8 cellular contexts compared by ENCODE assay signal in the genomic region with DNA sequence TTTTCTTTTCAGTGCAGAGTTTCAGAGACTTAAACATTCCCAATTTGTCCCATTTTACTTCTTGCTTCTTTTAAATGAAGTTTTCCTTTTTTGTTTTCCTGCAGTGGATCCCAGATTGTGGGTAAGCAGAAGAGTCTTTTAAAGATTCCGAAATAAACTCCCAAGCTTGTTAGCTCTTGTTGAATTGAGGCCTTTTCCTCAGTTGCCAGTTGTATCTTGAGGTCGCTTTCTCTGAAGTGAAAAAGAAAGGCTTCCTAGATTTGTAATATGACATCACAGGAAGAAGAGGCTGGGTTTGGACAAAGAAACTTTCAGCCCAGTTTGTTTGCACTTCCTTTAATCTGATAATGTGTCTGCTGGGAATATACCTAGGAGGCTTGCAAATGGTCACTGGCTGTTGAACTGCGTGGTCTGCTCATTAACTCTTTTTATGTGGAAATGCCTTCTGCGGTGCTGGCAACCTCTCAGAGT. TPM values are rescaled to one million over a fixed set of nuclear protein-coding genes. Genes with fewer than 3 reads are reported as not detected.
DNase-seq lines count a peak whose midpoint lies in the region; ATAC-seq and TF ChIP-seq lines count a peak whose summit lies in the region.

A gene with protein sequence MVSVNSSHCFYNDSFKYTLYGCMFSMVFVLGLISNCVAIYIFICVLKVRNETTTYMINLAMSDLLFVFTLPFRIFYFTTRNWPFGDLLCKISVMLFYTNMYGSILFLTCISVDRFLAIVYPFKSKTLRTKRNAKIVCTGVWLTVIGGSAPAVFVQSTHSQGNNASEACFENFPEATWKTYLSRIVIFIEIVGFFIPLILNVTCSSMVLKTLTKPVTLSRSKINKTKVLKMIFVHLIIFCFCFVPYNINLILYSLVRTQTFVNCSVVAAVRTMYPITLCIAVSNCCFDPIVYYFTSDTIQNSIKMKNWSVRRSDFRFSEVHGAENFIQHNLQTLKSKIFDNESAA (minus strand): TSS at position 233 of the 471 bp plus-strand sequence. CDS start 690 bp downstream, outside the sequence.

- peak within 1 kb of the TSS; percentile 92 for H3K4me3 Mint-ChIP-seq in activated CD4-positive, alpha-beta T cell treated with anti-CD3 and anti-CD28 coated beads, Interleukin-2, amount 10 ng/mL, durations not matched to agents 7 days and 5 days
- peak within 1 kb of the TSS; percentile 96 for H3K4me3 Mint-ChIP-seq in activated T-helper 1 cell treated with anti-CD3 and anti-CD28 coated beads, Interleukin-12 subunit alpha, Interleukin-12 subunit beta, Interleukin-2, Interleukin-4 antibody, amounts not matched to agents 30 ng/mL and 10 ng/mL and 1 ng/mL, durations not matched to agents 14 hours and 24 hours and 36 hours

- intact Hi-C loops in activated T-helper 1 cell treated with anti-CD3 and anti-CD28 coated beads, Interleukin-12 subunit alpha, Interleukin-12 subunit beta, Interleukin-2, Interleukin-4 antibody, amounts not matched to agents 30 ng/mL and 10 ng/mL and 1 ng/mL, durations not matched to agents 14 hours and 24 hours and 36 hours (cut with micrococcal nuclease), result no loop called here
- intact Hi-C loops in Right ventricle myocardium superior (cut with DNase I), result no loop called here

- H3K36me3 Mint-ChIP-seq in activated CD4-positive, alpha-beta T cell treated with anti-CD3 and anti-CD28 coated beads, Interleukin-2, amount 10 ng/mL, durations not matched to agents 7 days and 5 days (ENCODE audit: low read depth), result peaks cover 67% of the 10 kb centered on the region
- H3K36me3 Mint-ChIP-seq in activated T-helper 1 cell treated with anti-CD3 and anti-CD28 coated beads, Interleukin-12 subunit alpha, Interleukin-12 subunit beta, Interleukin-2, Interleukin-4 antibody, amounts not matched to agents 30 ng/mL and 10 ng/mL and 1 ng/mL, durations not matched to agents 14 hours and 24 hours and 36 hours (ENCODE audit: low read depth), result peaks cover 17% of the 10 kb centered on the region

- DNase-seq in activated CD4-positive, alpha-beta T cell treated with anti-CD3 and anti-CD28 coated beads, Interleukin-2, amount 10 ng/mL, durations not matched to agents 7 days and 5 days, result no peak
- no peak for DNase-seq in activated CD4-positive, alpha-beta T cell treated with anti-CD3 and anti-CD28 coated beads, Interleukin-2, amount 50 U/mL, for 1 hour
- DNase-seq in activated T-helper 1 cell treated with anti-CD3 and anti-CD28 coated beads, Interleukin-12 subunit alpha, Interleukin-12 subunit beta, Interleukin-2, Interleukin-4 antibody, amounts not matched to agents 30 ng/mL and 10 ng/mL and 1 ng/mL, durations not matched to agents 14 hours and 24 hours and 36 hours (ENCODE audit: low spot score), result peak; percentile 6
- no peak for DNase-seq in Right ventricle myocardium superior
- no peak for DNase-seq in omental fat pad (ENCODE audit: low spot score)
- DNase-seq in effector CD4-positive, alpha-beta T cell, result no peak
- DNase-seq in NCI-H2029 treated with DMSO at 0.1 percent for 48 hours (lab: John Stamatoyannopoulos, UW), result no peak
- no peak for DNase-seq in NCI-H2196 treated with DMSO at 0.1 percent for 48 hours (lab: John Stamatoyannopoulos, UW; ENCODE audit: unreplicated experiment)

- H3K27ac Mint-ChIP-seq in activated CD4-positive, alpha-beta T cell treated with anti-CD3 and anti-CD28 coated beads, Interleukin-2, amount 10 ng/mL, durations not matched to agents 7 days and 5 days, result peak within 1 kb of the TSS; percentile 91
- peak within 1 kb of the TSS; percentile 94 for H3K27ac Mint-ChIP-seq in activated T-helper 1 cell treated with anti-CD3 and anti-CD28 coated beads, Interleukin-12 subunit alpha, Interleukin-12 subunit beta, Interleukin-2, Interleukin-4 antibody, amounts not matched to agents 30 ng/mL and 10 ng/mL and 1 ng/mL, durations not matched to agents 14 hours and 24 hours and 36 hours

- no peak for TF ChIP-seq CTCF in omental fat pad (IDR thresholded peaks at IDR 0.05)

- H3K9me3 Mint-ChIP-seq in activated CD4-positive, alpha-beta T cell treated with anti-CD3 and anti-CD28 coated beads, Interleukin-2, amount 10 ng/mL, durations not matched to agents 7 days and 5 days, result peaks cover 13% of the 10 kb centered on the region
- peaks cover 15% of the 10 kb centered on the region for H3K9me3 Mint-ChIP-seq in activated T-helper 1 cell treated with anti-CD3 and anti-CD28 coated beads, Interleukin-12 subunit alpha, Interleukin-12 subunit beta, Interleukin-2, Interleukin-4 antibody, amounts not matched to agents 30 ng/mL and 10 ng/mL and 1 ng/mL, durations not matched to agents 14 hours and 24 hours and 36 hours

- POLR2A ChIA-PET in activated CD4-positive, alpha-beta T cell treated with anti-CD3 and anti-CD28 coated beads, Interleukin-2, amount 10 ng/mL, durations not matched to agents 7 days and 5 days (lab: Charles Lee), result interaction anchor here (0.6 to 1.2 kb wide), 5 partner anchors 11 to 167 kb away, joined by 3 read pairs; no protein-coding TSS in a partner anchor

- ATAC-seq in Right ventricle myocardium superior (ENCODE audit: poor library complexity) (peak; percentile 83), omental fat pad (ENCODE audit: low FRiP score) (peak; percentile 73)

- CTCF ChIA-PET in activated CD4-positive, alpha-beta T cell treated with anti-CD3 and anti-CD28 coated beads, Interleukin-2, amount 10 ng/mL, durations not matched to agents 7 days and 5 days (lab: Charles Lee), result interaction anchor here (1.0 kb wide), 1 partner anchor 19 kb away, joined by 4 read pairs; no protein-coding TSS in a partner anchor

- H3K27me3 Mint-ChIP-seq in activated CD4-positive, alpha-beta T cell treated with anti-CD3 and anti-CD28 coated beads, Interleukin-2, amount 10 ng/mL, durations not matched to agents 7 days and 5 days, result no peaks in the 10 kb centered on the region
- no peaks in the 10 kb centered on the region for H3K27me3 Mint-ChIP-seq in activated T-helper 1 cell treated with anti-CD3 and anti-CD28 coated beads, Interleukin-12 subunit alpha, Interleukin-12 subunit beta, Interleukin-2, Interleukin-4 antibody, amounts not matched to agents 30 ng/mL and 10 ng/mL and 1 ng/mL, durations not matched to agents 14 hours and 24 hours and 36 hours (ENCODE audit: insufficient read depth)

- H3K4me1 Mint-ChIP-seq in activated CD4-positive, alpha-beta T cell treated with anti-CD3 and anti-CD28 coated beads, Interleukin-2, amount 10 ng/mL, durations not matched to agents 7 days and 5 days, result peaks cover 41% of the 10 kb centered on the region
- peaks cover 44% of the 10 kb centered on the region for H3K4me1 Mint-ChIP-seq in activated T-helper 1 cell treated with anti-CD3 and anti-CD28 coated beads, Interleukin-12 subunit alpha, Interleukin-12 subunit beta, Interleukin-2, Interleukin-4 antibody, amounts not matched to agents 30 ng/mL and 10 ng/mL and 1 ng/mL, durations not matched to agents 14 hours and 24 hours and 36 hours (ENCODE audit: low read depth)

RNA-seq across cellular contexts. Expression of the gene that starts here (rescaled TPM):
- 10 to 100 TPM; 56.7 to 79.9 TPM for total RNA-seq in activated CD4-positive, alpha-beta T cell treated with anti-CD3 and anti-CD28 coated beads, Interleukin-2, amount 10 ng/mL, durations not matched to agents 7 days and 5 days
- total RNA-seq in activated T-helper 1 cell treated with anti-CD3 and anti-CD28 coated beads, Interleukin-12 subunit alpha, Interleukin-12 subunit beta, Interleukin-2, Interleukin-4 antibody, amounts not matched to agents 30 ng/mL and 10 ng/mL and 1 ng/mL, durations not matched to agents 14 hours and 24 hours and 36 hours, result 4.9 and 5.4 TPM in 2 replicates
- total RNA-seq in Right ventricle myocardium superior (10.3 TPM), omental fat pad (10 to 100 TPM; 19.0 to 87.6 (median 33.4) TPM)
